In genomic region chr3:14179114-14179465, GRCh38 we compare ENCODE assay signal across 8 cellular contexts. TPM values are rescaled to one million over a fixed set of nuclear protein-coding genes. Genes with fewer than 3 reads are reported as not detected.
DNase-seq lines count a peak whose midpoint lies in the region; ATAC-seq, FAIRE-seq and TF ChIP-seq lines count a peak whose summit lies in the region.

No MANE protein-coding gene starts in this region.

- H3K4me1 Mint-ChIP-seq in progenitor cell of endocrine pancreas (ENCODE audit: low read depth) = peaks cover 31% of the 10 kb centered on the region

- no peak for TF ChIP-seq CTCF in GM06990 (IDR thresholded peaks at IDR 0.05; ENCODE audit: insufficient read depth, low read length, poor library complexity, severe bottlenecking)
- TF ChIP-seq CTCF in esophagus squamous epithelium (IDR thresholded peaks at IDR 0.05) = no peak
- TF ChIP-seq CTCF in progenitor cell of endocrine pancreas (IDR thresholded peaks at IDR 0.05; ENCODE audit: unreplicated experiment) = no peak
- no peak for TF ChIP-seq CTCF in omental fat pad (IDR thresholded peaks at IDR 0.05)

- no peaks in the 10 kb centered on the region for H3K27me3 Mint-ChIP-seq in progenitor cell of endocrine pancreas

- H3K9me3 ChIP-seq in SJSA1 (replicated peaks) (no peaks in the 10 kb centered on the region), esophagus squamous epithelium (no peaks in the 10 kb centered on the region)

- H3K4me1 ChIP-seq in SJSA1 (replicated peaks) (peaks cover 16% of the 10 kb centered on the region), esophagus squamous epithelium (peaks cover 11 to 88% (median 45%) of the 10 kb centered on the region in 3 donors)

- no peak for FAIRE-seq in HTR-8/SVneo (lab: Jason Lieb, UNC)

- intact Hi-C loops in esophagus squamous epithelium (cut with DNase I) = loop anchor here (10.0 kb wide), 1 partner anchor 284 kb away; no protein-coding TSS in a partner anchor

- H3K27ac Mint-ChIP-seq in progenitor cell of endocrine pancreas = peak overlapping the region; percentile 99

- peaks cover 2% of the 10 kb centered on the region for H3K36me3 ChIP-seq in GM06990 (ENCODE audit: control insufficient read depth, insufficient read depth, low read length)
- H3K36me3 ChIP-seq in SJSA1 = peaks cover 35% of the 10 kb centered on the region
- H3K36me3 ChIP-seq in esophagus squamous epithelium = peaks cover 0 to 21% (median 3%) of the 10 kb centered on the region in 3 donors

- peaks cover 8% of the 10 kb centered on the region for H3K36me3 Mint-ChIP-seq in progenitor cell of endocrine pancreas (ENCODE audit: insufficient read depth)

- H3K4me3 Mint-ChIP-seq in progenitor cell of endocrine pancreas (ENCODE audit: low read depth) = peak overlapping the region; percentile 99

- no peaks in the 10 kb centered on the region for H3K9me3 Mint-ChIP-seq in progenitor cell of endocrine pancreas (ENCODE audit: low read depth)

- H3K4me3 ChIP-seq in GM06990 (replicated peaks; ENCODE audit: low read depth, low read length) (peak overlapping the region; percentile 81), SJSA1 (peak overlapping the region; percentile 84), esophagus squamous epithelium (peak overlapping the region; percentile 72 to 93 (median 81))

- ATAC-seq in omental fat pad (ENCODE audit: low FRiP score) = no peak

- DNase-seq in GM06990 (ENCODE audit: extremely low read depth, insufficient read length) (no peak), SJSA1 (ENCODE audit: low read depth in 1 of 2, low spot score in 2 of 2) (peak in 1 of 2 experiments; percentile 6), esophagus squamous epithelium (lab: John Stamatoyannopoulos, UW) (no peak), progenitor cell of endocrine pancreas (ENCODE audit: low spot score, unreplicated experiment) (no peak), DMS 273 (lab: John Stamatoyannopoulos, UW; ENCODE audit: unreplicated experiment) (no peak), DMS114 treated with DMSO at 0.1 percent for 48 hours (lab: John Stamatoyannopoulos, UW; ENCODE audit: unreplicated experiment) (no peak), omental fat pad (ENCODE audit: low spot score) (no peak), HTR-8/SVneo (ENCODE audit: insufficient read length, low spot score) (no peak)

- no peaks in the 10 kb centered on the region for H3K27me3 ChIP-seq in GM06990 (replicated peaks; ENCODE audit: control insufficient read depth, insufficient read depth, low read length)
- no peaks in the 10 kb centered on the region for H3K27me3 ChIP-seq in SJSA1 (replicated peaks)
- H3K27me3 ChIP-seq in esophagus squamous epithelium = no peaks in the 10 kb centered on the region

- WGBS in esophagus squamous epithelium, 2 donors = 4 to 8% methylated on average over 3 of the region's 3 CpGs

- H3K27ac ChIP-seq in SJSA1 (peak overlapping the region; percentile 92), esophagus squamous epithelium (peak overlapping the region; percentile 93 to 98 (median 97))

- no peak for TF ChIP-seq POLR2A in esophagus squamous epithelium (IDR thresholded peaks at IDR 0.05)

RNA-seq across cellular contexts. Expression of gene LSM3, which starts 0.5 kb away (rescaled TPM):
- 22.4 and 25.9 TPM in 2 replicates for total RNA-seq in SJSA1 (2014; rRNA removed; shearing (Covaris generic))
- 10 to 100 TPM in 3 of 4 donors, 1 to 10 TPM in 1; 6.3 to 21.5 (median 13.7) TPM for total RNA-seq in esophagus squamous epithelium
- 13.2 and 13.4 TPM in 2 replicates for total RNA-seq in progenitor cell of endocrine pancreas
- total RNA-seq in omental fat pad = 10 to 100 TPM in 2 of 4 donors, 1 to 10 TPM in 2; 8.0 to 12.4 (median 10.9) TPM

RNA-seq across cellular contexts. Expression of gene XPC, which starts 0.7 kb away (rescaled TPM):
- total RNA-seq in SJSA1 (2014; rRNA removed; shearing (Covaris generic)) = 12.9 and 17.7 TPM in 2 replicates
- 10 to 100 TPM; 14.4 to 47.9 (median 30.0) TPM for total RNA-seq in esophagus squamous epithelium
- total RNA-seq in progenitor cell of endocrine pancreas = 40.1 and 43.0 TPM in 2 replicates
- 10 to 100 TPM; 26.5 to 47.8 (median 33.8) TPM for total RNA-seq in omental fat pad

RNA-seq across cellular contexts. Expression of gene TMEM43, which starts 54.2 kb away (rescaled TPM):
- 82.1 and 82.7 TPM in 2 replicates for total RNA-seq in SJSA1 (2014; rRNA removed; shearing (Covaris generic))
- 100 to 1,000 TPM in 1 of 4 donors, 10 to 100 TPM in 3; 64.0 to 140 (median 76.3) TPM for total RNA-seq in esophagus squamous epithelium
- total RNA-seq in progenitor cell of endocrine pancreas = 38.2 and 40.0 TPM in 2 replicates
- 100 to 1,000 TPM; 110 to 143 (median 140) TPM for total RNA-seq in omental fat pad

RNA-seq across cellular contexts. Expression of gene CHCHD4, which starts 54.4 kb away (rescaled TPM):
- total RNA-seq in SJSA1 (2014; rRNA removed; shearing (Covaris generic)) = 12.8 and 17.3 TPM in 2 replicates
- total RNA-seq in esophagus squamous epithelium = 10 to 100 TPM in 3 of 4 donors, 1 to 10 TPM in 1; 4.2 to 17.8 (median 16.3) TPM
- 10.8 and 12.7 TPM in 2 replicates for total RNA-seq in progenitor cell of endocrine pancreas
- total RNA-seq in omental fat pad = 10 to 100 TPM; 11.4 to 19.1 (median 14.7) TPM
